ENCODE assay signal across 7 cellular contexts in genomic region chr3:38566794-38567193, GRCh38.
DNase-seq lines count a peak whose midpoint lies in the region; ATAC-seq, FAIRE-seq and TF ChIP-seq lines count a peak whose summit lies in the region.
"Not testable (repeated sequence)": the region's sequence is repeated elsewhere in the genome, so short reads cannot be mapped to it uniquely, and the experiment has no call there.

No MANE protein-coding gene starts in this region.

- not testable (repeated sequence) for H3K36me3 ChIP-seq in RWPE2 (ENCODE audit: low read depth); endodermal cell (ENCODE audit: control insufficient read depth, insufficient read depth, low read length); kidney (ENCODE audit: control insufficient read depth in 1 of 2, insufficient read depth in 2 of 2, low read length in 2 of 2)
- peaks cover 0 to 78% (median 11%) of the 10 kb centered on the region in 9 donors for H3K36me3 ChIP-seq in heart left ventricle

- not testable (repeated sequence) for H3K36me3 Mint-ChIP-seq in CD14-positive monocyte; endodermal cell (ENCODE audit: low read depth)

- H3K27ac Mint-ChIP-seq in CD14-positive monocyte, result peak overlapping the region in 1 of 7 donors; percentile 42
- not testable (repeated sequence) for H3K27ac Mint-ChIP-seq in endodermal cell

- not testable (repeated sequence) for FAIRE-seq in kidney (lab: Jason Lieb, UNC)

- TF ChIP-seq POLR2A in heart left ventricle (IDR thresholded peaks at IDR 0.05), result not testable (repeated sequence)

- H3K9ac ChIP-seq in endodermal cell (ENCODE audit: extremely low read depth, low read length, poor library complexity, severe bottlenecking); kidney (ENCODE audit: low read length in 2 of 2): not testable (repeated sequence)

- not testable (repeated sequence) for H3K4me3 Mint-ChIP-seq in CD14-positive monocyte, endodermal cell

- 93 to 100% methylated on average over 3 to 7 of the region's 7 CpGs for WGBS in endodermal cell (ENCODE audit: insufficient coverage in 1 of 2, insufficient read length in 1 of 2), 2 experiments
- 54 to 62% (median 57%) methylated on average over 7 of the region's 7 CpGs for WGBS in heart left ventricle, 4 donors

- H3K9me3 Mint-ChIP-seq in CD14-positive monocyte, endodermal cell: not testable (repeated sequence)

- not testable (repeated sequence) for H3K9me3 ChIP-seq in RWPE2 (ENCODE audit: severe bottlenecking); endodermal cell (ENCODE audit: control insufficient read depth, low read length); heart left ventricle; kidney (ENCODE audit: control insufficient read depth in 1 of 2, low read length in 2 of 2)

- peak; percentile 29 for DNase-seq in CD14-positive monocyte (ENCODE audit: low spot score)
- DNase-seq in RWPE2 (ENCODE audit: low spot score), result peak; percentile 8
- peak; percentile 2 for DNase-seq in activated effector memory CD4-positive, alpha-beta T cell treated with anti-CD3 and anti-CD28 coated beads, Interleukin-2, amount 50 U/mL, for 16 hours
- peak; percentile 26 for DNase-seq in endodermal cell
- DNase-seq in heart left ventricle, result peak in 3 of 5 donors; percentile 5 to 29 (median 20)
- DNase-seq in kidney, result peak; percentile 17
- peak; percentile 64 for DNase-seq in posterior vena cava (ENCODE audit: low spot score)

- H3K27me3 ChIP-seq in RWPE2 (ENCODE audit: insufficient read depth, poor library complexity, severe bottlenecking); endodermal cell (ENCODE audit: control insufficient read depth, insufficient read depth, low read length, poor library complexity, severe bottlenecking); heart left ventricle: not testable (repeated sequence)

- not testable (repeated sequence) for H3K27ac ChIP-seq in RWPE2 (ENCODE audit: poor library complexity, severe bottlenecking); endodermal cell (ENCODE audit: low read depth, low read length); kidney (ENCODE audit: low read depth in 2 of 2, low read length in 2 of 2)
- H3K27ac ChIP-seq in heart left ventricle, result peak overlapping the region in 7 of 12 donors; percentile 2 to 52 (median 32)

- not testable (repeated sequence) for H3K4me1 Mint-ChIP-seq in CD14-positive monocyte, endodermal cell

- not testable (repeated sequence) for ATAC-seq in RWPE2 (ENCODE audit: low read depth)
- peak in 3 of 4 donors; percentile 13 to 71 (median 68) for ATAC-seq in heart left ventricle

- not testable (repeated sequence) for TF ChIP-seq CTCF in CD14-positive monocyte (IDR thresholded peaks at IDR 0.05); RWPE2 (IDR thresholded peaks at IDR 0.05; ENCODE audit: poor library complexity, severe bottlenecking); endodermal cell (conservative IDR thresholded peaks at IDR 0.05); heart left ventricle (IDR thresholded peaks at IDR 0.05); kidney (IDR thresholded peaks at IDR 0.05; ENCODE audit: borderline replicate concordance, extremely low read depth, insufficient read depth)

- intact Hi-C loops in CD14-positive monocyte (cut with micrococcal nuclease); heart left ventricle (cut with DNase I); kidney (cut with DNase I); posterior vena cava (cut with DNase I): not testable (repeated sequence)

- H3K4me1 ChIP-seq in RWPE2 (ENCODE audit: insufficient read depth, poor library complexity, severe bottlenecking); endodermal cell (ENCODE audit: control insufficient read depth, insufficient read depth, low read length); kidney (ENCODE audit: control insufficient read depth in 1 of 2, insufficient read depth in 1 of 2, low read depth in 1 of 2, low read length in 2 of 2): not testable (repeated sequence)
- peaks cover 0 to 12% (median 0%) of the 10 kb centered on the region in 12 donors for H3K4me1 ChIP-seq in heart left ventricle

- not testable (repeated sequence) for H3K27me3 Mint-ChIP-seq in CD14-positive monocyte (ENCODE audit: low read depth in 3 of 3); endodermal cell (ENCODE audit: insufficient read depth)

- not testable (repeated sequence) for H3K4me3 ChIP-seq in RWPE2 (ENCODE audit: severe bottlenecking); endodermal cell (ENCODE audit: low read length); heart left ventricle; kidney (ENCODE audit: low read length in 2 of 2)

Comparison
In these comparisons a context has a peak if more than half of its experiments do, and no peak if none do; other contexts are left out.
1. DNase-seq: peak in every context shown above with its lines; median percentile 64 in posterior vena cava; 29 in CD14-positive monocyte; 26 in endodermal cell; 20 in heart left ventricle; 17 in kidney; 8 in RWPE2; 2 in activated effector memory CD4-positive, alpha-beta T cell treated with anti-CD3 and anti-CD28 coated beads, Interleukin-2, amount 50 U/mL, for 16 hours.